In genomic region chr14:34018564-34019244, GRCh38 we compare ENCODE assay signal across 9 cellular contexts.
DNase-seq lines count a peak whose midpoint lies in the region; ATAC-seq and TF ChIP-seq lines count a peak whose summit lies in the region.
"Had no signal": no experiment of that assay in that cellular context is flagged by ENCODE, and none has a peak within 500 bp of the region (broad histone marks: within the 10 kb centered on the region; RNA-seq: fewer than 3 reads in every experiment).

No MANE protein-coding gene starts in this region.

- H3K27ac Mint-ChIP-seq in activated CD4-positive, alpha-beta memory T cell treated with anti-CD3 and anti-CD28 coated beads for 36 hours, result peak overlapping the region; percentile 71

- TF ChIP-seq CTCF in GM13977 (IDR thresholded peaks at IDR 0.05; ENCODE audit: extremely low read depth, insufficient read depth, missing control alignments) (no peak), thyroid gland (IDR thresholded peaks at IDR 0.05) (no peak)

- peak overlapping the region; percentile 61 for H3K4me3 Mint-ChIP-seq in activated CD4-positive, alpha-beta memory T cell treated with anti-CD3 and anti-CD28 coated beads for 36 hours

- ATAC-seq in HG02759 (IDR thresholded peaks at IDR 0.05; ENCODE audit: unreplicated experiment), result peak; percentile 82

- peaks cover 1% of the 10 kb centered on the region for H3K27me3 Mint-ChIP-seq in activated CD4-positive, alpha-beta memory T cell treated with anti-CD3 and anti-CD28 coated beads for 36 hours

- H3K27ac ChIP-seq in thyroid gland, result no peak overlapping the region
- H3K27ac ChIP-seq: right lobe of liver had no signal

- no peaks in the 10 kb centered on the region for H3K36me3 Mint-ChIP-seq in activated CD4-positive, alpha-beta memory T cell treated with anti-CD3 and anti-CD28 coated beads for 36 hours

- no peak overlapping the region for H3K4me3 ChIP-seq in H7 (ENCODE audit: insufficient read depth, low read depth, low read length)
- H3K4me3 ChIP-seq in thyroid gland (replicated peaks in 1 of 3), result no peak overlapping the region
- H3K4me3 ChIP-seq: right lobe of liver had no signal

- TF ChIP-seq POLR2A in thyroid gland (IDR thresholded peaks at IDR 0.05), result no peak

- no peaks in the 10 kb centered on the region for H3K4me1 ChIP-seq in thyroid gland
- H3K4me1 ChIP-seq: right lobe of liver had no signal

- POLR2A ChIA-PET in activated CD4-positive, alpha-beta memory T cell treated with anti-CD3 and anti-CD28 coated beads for 36 hours (lab: Charles Lee), result interaction anchor here (1.2 kb wide), 1 partner anchor 25 kb away, joined by 3 read pairs; no protein-coding TSS in a partner anchor

- CTCF ChIA-PET in activated CD4-positive, alpha-beta memory T cell treated with anti-CD3 and anti-CD28 coated beads for 36 hours (lab: Charles Lee), result no interaction called here

- intact Hi-C loops in activated CD4-positive, alpha-beta memory T cell treated with anti-CD3 and anti-CD28 coated beads for 36 hours (cut with micrococcal nuclease), result loop anchor here (1.0 to 5.0 kb wide), 2 partner anchors 25 to 44 kb away; no protein-coding TSS in a partner anchor
- intact Hi-C loops in thyroid gland (cut with DNase I), result no loop called here

- peaks cover 10% of the 10 kb centered on the region for H3K4me1 Mint-ChIP-seq in activated CD4-positive, alpha-beta memory T cell treated with anti-CD3 and anti-CD28 coated beads for 36 hours (ENCODE audit: low read depth)

- H3K27me3 ChIP-seq in H7 (ENCODE audit: control insufficient read depth, insufficient read depth, low read length) (no peaks in the 10 kb centered on the region), thyroid gland (no peaks in the 10 kb centered on the region)
- H3K27me3 ChIP-seq: right lobe of liver had no signal

- peak; percentile 23 for DNase-seq in GM13977 (ENCODE audit: low spot score)
- DNase-seq in activated CD4-positive, alpha-beta memory T cell treated with anti-CD3 and anti-CD28 coated beads for 36 hours, result no peak
- peak; percentile 63 for DNase-seq in medulla oblongata (ENCODE audit: extremely low spot score)
- no peak for DNase-seq in H7
- DNase-seq in MV-4-11 (lab: John Stamatoyannopoulos, UW), result no peak
- no peak for DNase-seq in UCSD-AML1 (lab: John Stamatoyannopoulos, UW; ENCODE audit: unreplicated experiment)
- no peak for DNase-seq in thyroid gland
- DNase-seq: right lobe of liver had no signal

- no peaks in the 10 kb centered on the region for H3K9me3 Mint-ChIP-seq in activated CD4-positive, alpha-beta memory T cell treated with anti-CD3 and anti-CD28 coated beads for 36 hours

- H3K9me3 ChIP-seq in thyroid gland, result no peaks in the 10 kb centered on the region
- H3K9me3 ChIP-seq: right lobe of liver had no signal

- H3K36me3 ChIP-seq in H7 (replicated peaks; ENCODE audit: control insufficient read depth, insufficient read depth, low read length), result no peaks in the 10 kb centered on the region
- no peaks in the 10 kb centered on the region for H3K36me3 ChIP-seq in thyroid gland
- H3K36me3 ChIP-seq: right lobe of liver had no signal

- in situ Hi-C loops in GM13977 (cut with MboI; ENCODE audit: low pct_unique_long_range_greater_than_20kb, low sequenced_read_pairs, unreplicated experiment), result no loop called here

- WGBS in thyroid gland, 2 donors, result 40 to 59% methylated on average over 17 of the region's 17 CpGs

Comparison
In these comparisons a context has a peak if more than half of its experiments do, and no peak if none do; other contexts are left out.
1. DNase-seq: peak in GM13977 (single experiment) and medulla oblongata (single experiment); none in activated CD4-positive, alpha-beta memory T cell treated with anti-CD3 and anti-CD28 coated beads for 36 hours (single experiment), H7 (single experiment), MV-4-11 (single experiment), UCSD-AML1 (single experiment) and thyroid gland (0 of 2).